In the genomic region with DNA sequence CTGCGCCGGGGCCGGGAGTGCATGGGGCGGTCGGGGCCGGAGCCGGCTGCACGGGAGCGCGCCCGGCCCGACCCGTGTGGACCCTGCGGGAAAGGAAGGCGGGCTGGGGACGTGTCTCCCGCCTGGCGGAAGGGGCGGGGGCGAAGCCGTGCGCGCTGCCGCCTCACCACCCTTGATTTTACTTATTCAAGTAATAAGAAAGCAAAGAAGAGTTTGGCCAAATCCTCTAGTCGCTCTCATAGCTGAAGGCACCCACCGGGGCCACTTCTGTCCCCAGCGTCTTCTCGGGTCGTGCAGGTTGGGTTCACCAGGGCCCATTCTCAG, we compare ENCODE assay signal across 8 cellular contexts. TPM values are rescaled to one million over a fixed set of nuclear protein-coding genes. Genes with fewer than 3 reads are reported as not detected.
A peak's percentile ranks its signal among the peaks of the same experiment; 100 is the strongest.
DNase-seq lines count a peak whose midpoint lies in the region; ATAC-seq, FAIRE-seq and TF ChIP-seq lines count a peak whose summit lies in the region.

No MANE protein-coding gene starts in this region.

- no peaks in the 10 kb centered on the region for H3K27me3 ChIP-seq in colonic mucosa
- no peaks in the 10 kb centered on the region; a peak in 1 of 5 replicates for H3K27me3 ChIP-seq in HepG2 (ENCODE audit: control insufficient read depth in 1 of 2, insufficient read depth in 2 of 2, low read length in 2 of 2)

- peaks cover 27% of the 10 kb centered on the region for H3K36me3 Mint-ChIP-seq in WTC11

- peak overlapping the region; percentile 82; the same call in 1 of the 2 replicates for H3K27ac Mint-ChIP-seq in WTC11

- no peaks in the 10 kb centered on the region for H3K27me3 Mint-ChIP-seq in WTC11 (ENCODE audit: low read depth)

- H3K4me2 ChIP-seq in HepG2 (ENCODE audit: low read depth, low read length), result peak overlapping the region; percentile 84

- POLR2A ChIA-PET in HEK293T (lab: Yijun Ruan, JAX), result interaction anchor here (0.5 to 7.2 kb wide), 11 partner anchors 9 to 49 kb away, joined by 3 to 101 read pairs (median 5); a partner anchor contains a TSS
- POLR2A ChIA-PET in WTC11 (lab: Charles Lee), result interaction anchor here (1.0 to 3.5 kb wide), 3 partner anchors 9 to 40 kb away, joined by 6 to 45 read pairs (median 18); a partner anchor contains a TSS
- POLR2A ChIA-PET in HepG2 (lab: Yijun Ruan, JAX), result interaction anchor here (0.7 to 10.0 kb wide), 5 partner anchors 9 to 49 kb away, joined by 3 to 273 read pairs (median 11); a partner anchor contains a TSS

- no peak for TF ChIP-seq CTCF in GM12865 (IDR thresholded peaks at IDR 0.05; ENCODE audit: insufficient read depth, low read depth, low read length, missing control alignments)
- no peak for TF ChIP-seq CTCF in WTC11 (IDR thresholded peaks at IDR 0.05)
- TF ChIP-seq CTCF in colonic mucosa (IDR thresholded peaks at IDR 0.05), result no peak
- TF ChIP-seq CTCF in HepG2 (CRISPR knock-in tag; IDR thresholded peaks at IDR 0.05), result no peak

- H3K79me2 ChIP-seq in HepG2 (ENCODE audit: insufficient read depth, low read length), result peaks cover 49% of the 10 kb centered on the region

- ATAC-seq in WTC11, result peak; percentile 40
- ATAC-seq in HepG2, result peak; percentile 62

- BruUV-seq in HepG2 (replicated peaks; lab: Mats Ljungman, UMichigan), result no TSS peak

- TF ChIP-seq POLR2A in HepG2 (IDR thresholded peaks at IDR 0.05; ENCODE audit: insufficient read depth in 1 of 2, low read depth in 2 of 2, low read length in 2 of 2), result peak; percentile 50 to 64; a peak in 3 of 4 replicates

- H3K27ac ChIP-seq in colonic mucosa (peak overlapping the region; percentile 98), HepG2 (ENCODE audit: extremely low read length, insufficient read depth, low read length) (peak overlapping the region; percentile 99)

- H3K4me3 Mint-ChIP-seq in WTC11, result peak overlapping the region; percentile 91

- peaks cover 33% of the 10 kb centered on the region for H4K20me1 ChIP-seq in HepG2 (ENCODE audit: insufficient read depth, low read length)

- TF ChIP-seq EP300 in HepG2 (IDR thresholded peaks at IDR 0.05; ENCODE audit: low read depth in 2 of 2, low read length in 2 of 2) (no peak), HepG2 (CRISPR knock-in tag; IDR thresholded peaks at IDR 0.05; ENCODE audit: borderline replicate concordance) (no peak)

- no peak for FAIRE-seq in HepG2 (lab: Jason Lieb, UNC)

- peak overlapping the region; percentile 81 to 99 for H3K9ac ChIP-seq in colonic mucosa (ENCODE audit: low read depth in 2 of 2, low read length in 2 of 2)
- peak overlapping the region; percentile 84 for H3K9ac ChIP-seq in HepG2 (ENCODE audit: insufficient read depth, low read depth, low read length)

- 2% methylated on average over 15 of the region's 29 CpGs for WGBS in HepG2 (ENCODE audit: low lambda C conversion rate)

- no peak overlapping the region for H2AFZ ChIP-seq in HepG2 (ENCODE audit: low read length)

- TF ChIP-seq RAD21 in HepG2 (CRISPR knock-in tag; IDR thresholded peaks at IDR 0.05), result peak; percentile 30

- intact Hi-C loops in colonic mucosa (cut with DNase I), result no loop called here
- intact Hi-C loops in HepG2 (cut with micrococcal nuclease; ENCODE audit: unreplicated experiment), result no loop called here

- CTCF ChIA-PET in HEK293T (lab: Yijun Ruan, JAX), result no interaction called here
- CTCF ChIA-PET in WTC11 (lab: Charles Lee), result interaction anchor here (2.6 to 5.4 kb wide), 2 partner anchors 9 to 40 kb away, joined by 15 to 27 read pairs; a partner anchor contains a TSS
- CTCF ChIA-PET in HepG2 (lab: Yijun Ruan, JAX; ENCODE audit: low intra/inter-chr PET ratio, low total read pairs), result no interaction called here

- in situ Hi-C loops in HepG2 (cut with HindIII; ENCODE audit: extremely low pct_ligation_motif_present, low pct_unique_long_range_greater_than_20kb), result no loop called here

- H3K4me3 ChIP-seq in GM12865 (ENCODE audit: low read depth, low read length) (peak overlapping the region; percentile 81), colonic mucosa (peak overlapping the region; percentile 89), HepG2 (replicated peaks in 1 of 3; ENCODE audit: insufficient read depth in 1 of 3, low read depth in 2 of 3, low read length in 3 of 3) (peak overlapping the region; percentile 70 to 100 (median 93))

- H3K4me1 Mint-ChIP-seq in WTC11, result peaks cover 47% of the 10 kb centered on the region

- H3K36me3 ChIP-seq in colonic mucosa (peaks cover 11% of the 10 kb centered on the region), HepG2 (replicated peaks in 1 of 2; ENCODE audit: control insufficient read depth in 1 of 2, insufficient read depth in 2 of 2, low read length in 2 of 2) (peaks cover 10 to 28% of the 10 kb centered on the region in 2 experiments)

- H3K9me3 Mint-ChIP-seq in WTC11, result no peaks in the 10 kb centered on the region

- DNase-seq in GM12865 (ENCODE audit: low read depth) (peak; percentile 95), HEK293T (ENCODE audit: extremely low spot score) (peak; percentile 83), NCI-H2081 (lab: John Stamatoyannopoulos, UW) (peak; percentile 75 to 84), WTC11 (ENCODE audit: low spot score) (peak; percentile 78), colonic mucosa (peak; percentile 83), HepG2 (ENCODE audit: low spot score) (peak; percentile 82), iPS-NIHi7 (ENCODE audit: extremely low spot score) (no peak)
- peak in 2 of 3 donors; percentile 66 to 68 for DNase-seq in stimulated activated CD4-positive, alpha-beta T cell treated with anti-CD3 and anti-CD28 coated beads, TNF-alpha, amount 100 ng/mL, for 48 hours (ENCODE audit: low read depth in 3 of 3)

- H3K4me1 ChIP-seq in colonic mucosa (peaks cover 12% of the 10 kb centered on the region), HepG2 (ENCODE audit: insufficient read depth, low read length) (peaks cover 59% of the 10 kb centered on the region)

- H3K9me3 ChIP-seq in colonic mucosa (no peaks in the 10 kb centered on the region), HepG2 (ENCODE audit: low read length) (no peaks in the 10 kb centered on the region)

RNA-seq across cellular contexts. Expression of a gene that starts 0.6 kb away (rescaled TPM):
- total RNA-seq in WTC11 (2021) (1,289 to 1,315 TPM (median 1,307 TPM) in 3 replicates), colonic mucosa (1,000 to 10,000 TPM in 1 of 2 donors, 100 to 1,000 TPM in 1; 839 to 1,278 TPM), HepG2 (2016; rRNA removed; fragmentation: Illumina TruSeq; extraction: Trizol) (494 and 520 TPM in 2 replicates)
- 274 and 364 TPM in 2 replicates for total RNA-seq in HepG2 (2016; cell fraction: cytosol; rRNA removed; fragmentation: Illumina TruSeq; extraction: Trizol; ENCODE audit: low read depth)
- 482 and 502 TPM in 2 replicates for total RNA-seq in HepG2 (2016; cell fraction: insoluble cytoplasmic fraction; rRNA removed; fragmentation: Illumina TruSeq; extraction: Trizol)
- 274 and 390 TPM in 2 replicates for total RNA-seq in HepG2 (2016; cell fraction: membrane; rRNA removed; fragmentation: Illumina TruSeq; extraction: Trizol)
- 166 and 182 TPM in 2 replicates for total RNA-seq in HepG2 (2016; cell fraction: nucleus; rRNA removed; fragmentation: Illumina TruSeq; extraction: Trizol)
- 589 and 613 TPM in 2 replicates for polyA plus RNA-seq in HepG2 (2011; rRNA removed)
- polyA plus RNA-seq in HepG2 (2011; cell fraction: cytosol; rRNA removed), result 590 and 702 TPM in 2 replicates
- 303 and 324 TPM in 2 replicates for polyA plus RNA-seq in HepG2 (2011; cell fraction: nucleus; rRNA removed)
- 507 and 533 TPM in 2 replicates for polyA plus RNA-seq in HepG2 (2012)
- 515 and 664 TPM in 2 replicates for polyA plus RNA-seq in HepG2 (2016; cell fraction: cytosol; fragmentation: Illumina TruSeq; extraction: Trizol; ENCODE audit: low read depth)
- 954 and 1,000 TPM in 2 replicates for polyA plus RNA-seq in HepG2 (2016; cell fraction: insoluble cytoplasmic fraction; fragmentation: Illumina TruSeq; extraction: Trizol; ENCODE audit: low read depth)
- 494 and 571 TPM in 2 replicates for polyA plus RNA-seq in HepG2 (2016; cell fraction: membrane; fragmentation: Illumina TruSeq; extraction: Trizol; ENCODE audit: low read depth)
- polyA plus RNA-seq in HepG2 (2016; cell fraction: nucleus; fragmentation: Illumina TruSeq; extraction: Trizol; ENCODE audit: insufficient read depth, low read depth), result 485 and 521 TPM in 2 replicates
- polyA minus RNA-seq in HepG2 (2011; rRNA and poly(A)+ RNA removed; ENCODE audit: low replicate concordance), result 456 and 623 TPM in 2 replicates
- 408 and 605 TPM in 2 replicates for polyA minus RNA-seq in HepG2 (2011; cell fraction: cytosol; rRNA and poly(A)+ RNA removed)
- 126 and 127 TPM in 2 replicates for polyA minus RNA-seq in HepG2 (2011; cell fraction: nucleus; rRNA and poly(A)+ RNA removed)

RNA-seq across cellular contexts. Expression of a gene that starts 2.0 kb away (rescaled TPM):
- total RNA-seq in WTC11 (2021) (30.9 to 40.3 TPM (median 37.7 TPM) in 3 replicates), colonic mucosa (10 to 100 TPM in 1 of 2 donors, 1 to 10 TPM in 1; 3.8 to 17.6 TPM), HepG2 (2016; rRNA removed; fragmentation: Illumina TruSeq; extraction: Trizol) (59.8 and 68.2 TPM in 2 replicates)
- total RNA-seq in HepG2 (2016; cell fraction: cytosol; rRNA removed; fragmentation: Illumina TruSeq; extraction: Trizol; ENCODE audit: low read depth), result 28.3 and 29.6 TPM in 2 replicates
- 63.3 and 64.1 TPM in 2 replicates for total RNA-seq in HepG2 (2016; cell fraction: insoluble cytoplasmic fraction; rRNA removed; fragmentation: Illumina TruSeq; extraction: Trizol)
- total RNA-seq in HepG2 (2016; cell fraction: membrane; rRNA removed; fragmentation: Illumina TruSeq; extraction: Trizol), result 24.9 and 26.4 TPM in 2 replicates
- 60.8 and 62.5 TPM in 2 replicates for total RNA-seq in HepG2 (2016; cell fraction: nucleus; rRNA removed; fragmentation: Illumina TruSeq; extraction: Trizol)
- 51.9 and 69.8 TPM in 2 replicates for polyA plus RNA-seq in HepG2 (2011; rRNA removed)
- polyA plus RNA-seq in HepG2 (2011; cell fraction: cytosol; rRNA removed), result 25.2 and 41.5 TPM in 2 replicates
- 315 and 418 TPM in 2 replicates for polyA plus RNA-seq in HepG2 (2011; cell fraction: nucleus; rRNA removed)
- polyA plus RNA-seq in HepG2 (2012), result 30.6 and 32.9 TPM in 2 replicates
- 29.4 and 30.6 TPM in 2 replicates for polyA plus RNA-seq in HepG2 (2016; cell fraction: cytosol; fragmentation: Illumina TruSeq; extraction: Trizol; ENCODE audit: low read depth)
- polyA plus RNA-seq in HepG2 (2016; cell fraction: insoluble cytoplasmic fraction; fragmentation: Illumina TruSeq; extraction: Trizol; ENCODE audit: low read depth), result 80.8 and 89.8 TPM in 2 replicates
- 21.3 and 21.5 TPM in 2 replicates for polyA plus RNA-seq in HepG2 (2016; cell fraction: membrane; fragmentation: Illumina TruSeq; extraction: Trizol; ENCODE audit: low read depth)
- 236 and 244 TPM in 2 replicates for polyA plus RNA-seq in HepG2 (2016; cell fraction: nucleus; fragmentation: Illumina TruSeq; extraction: Trizol; ENCODE audit: insufficient read depth, low read depth)
- 27.3 and 88.8 TPM in 2 replicates for polyA minus RNA-seq in HepG2 (2011; rRNA and poly(A)+ RNA removed; ENCODE audit: low replicate concordance)
- 6.0 and 7.5 TPM in 2 replicates for polyA minus RNA-seq in HepG2 (2011; cell fraction: cytosol; rRNA and poly(A)+ RNA removed)
- polyA minus RNA-seq in HepG2 (2011; cell fraction: nucleus; rRNA and poly(A)+ RNA removed), result 27.0 and 31.7 TPM in 2 replicates

RNA-seq across cellular contexts. Expression of a gene that starts 8.9 kb away (rescaled TPM):
- total RNA-seq in WTC11 (2021), result 121 to 143 TPM (median 122 TPM) in 3 replicates
- total RNA-seq in colonic mucosa, result 100 to 1,000 TPM in 1 of 2 donors, 10 to 100 TPM in 1; 92.1 to 120 TPM
- 35.7 and 44.1 TPM in 2 replicates for total RNA-seq in HepG2 (2016; rRNA removed; fragmentation: Illumina TruSeq; extraction: Trizol)
- total RNA-seq in HepG2 (2016; cell fraction: cytosol; rRNA removed; fragmentation: Illumina TruSeq; extraction: Trizol; ENCODE audit: low read depth), result 16.6 and 21.0 TPM in 2 replicates
- total RNA-seq in HepG2 (2016; cell fraction: insoluble cytoplasmic fraction; rRNA removed; fragmentation: Illumina TruSeq; extraction: Trizol), result 35.1 and 40.1 TPM in 2 replicates
- 55.7 and 57.0 TPM in 2 replicates for total RNA-seq in HepG2 (2016; cell fraction: membrane; rRNA removed; fragmentation: Illumina TruSeq; extraction: Trizol)
- total RNA-seq in HepG2 (2016; cell fraction: nucleus; rRNA removed; fragmentation: Illumina TruSeq; extraction: Trizol), result 35.7 and 36.1 TPM in 2 replicates
- polyA plus RNA-seq in HepG2 (2011; rRNA removed), result 45.4 and 49.9 TPM in 2 replicates
- polyA plus RNA-seq in HepG2 (2011; cell fraction: cytosol; rRNA removed), result 56.8 and 59.9 TPM in 2 replicates
- 75.7 and 85.0 TPM in 2 replicates for polyA plus RNA-seq in HepG2 (2011; cell fraction: nucleus; rRNA removed)
- 54.2 and 62.3 TPM in 2 replicates for polyA plus RNA-seq in HepG2 (2012)
- polyA plus RNA-seq in HepG2 (2016; cell fraction: cytosol; fragmentation: Illumina TruSeq; extraction: Trizol; ENCODE audit: low read depth), result 28.1 and 30.9 TPM in 2 replicates
- 58.7 and 75.7 TPM in 2 replicates for polyA plus RNA-seq in HepG2 (2016; cell fraction: insoluble cytoplasmic fraction; fragmentation: Illumina TruSeq; extraction: Trizol; ENCODE audit: low read depth)
- polyA plus RNA-seq in HepG2 (2016; cell fraction: membrane; fragmentation: Illumina TruSeq; extraction: Trizol; ENCODE audit: low read depth), result 80.2 and 86.8 TPM in 2 replicates
- 94.6 and 94.8 TPM in 2 replicates for polyA plus RNA-seq in HepG2 (2016; cell fraction: nucleus; fragmentation: Illumina TruSeq; extraction: Trizol; ENCODE audit: insufficient read depth, low read depth)
- polyA minus RNA-seq in HepG2 (2011; rRNA and poly(A)+ RNA removed; ENCODE audit: low replicate concordance), result 83.4 and 279 TPM in 2 replicates
- 40.3 and 46.3 TPM in 2 replicates for polyA minus RNA-seq in HepG2 (2011; cell fraction: cytosol; rRNA and poly(A)+ RNA removed)
- polyA minus RNA-seq in HepG2 (2011; cell fraction: nucleus; rRNA and poly(A)+ RNA removed), result 27.2 and 33.9 TPM in 2 replicates

RNA-seq across cellular contexts. Expression of a gene that starts 9.1 kb away (rescaled TPM):
- total RNA-seq in WTC11 (2021), result 73.7 to 83.3 TPM (median 76.8 TPM) in 3 replicates
- 100 to 1,000 TPM in 1 of 2 donors, 10 to 100 TPM in 1; 73.1 to 116 TPM for total RNA-seq in colonic mucosa
- 47.2 and 47.9 TPM in 2 replicates for total RNA-seq in HepG2 (2016; rRNA removed; fragmentation: Illumina TruSeq; extraction: Trizol)
- total RNA-seq in HepG2 (2016; cell fraction: cytosol; rRNA removed; fragmentation: Illumina TruSeq; extraction: Trizol; ENCODE audit: low read depth), result 22.1 and 25.5 TPM in 2 replicates
- 40.6 and 48.7 TPM in 2 replicates for total RNA-seq in HepG2 (2016; cell fraction: insoluble cytoplasmic fraction; rRNA removed; fragmentation: Illumina TruSeq; extraction: Trizol)
- total RNA-seq in HepG2 (2016; cell fraction: membrane; rRNA removed; fragmentation: Illumina TruSeq; extraction: Trizol), result 28.0 and 32.2 TPM in 2 replicates
- total RNA-seq in HepG2 (2016; cell fraction: nucleus; rRNA removed; fragmentation: Illumina TruSeq; extraction: Trizol), result 21.3 and 23.1 TPM in 2 replicates
- 35.0 and 35.4 TPM in 2 replicates for polyA plus RNA-seq in HepG2 (2011; rRNA removed)
- 31.3 and 45.3 TPM in 2 replicates for polyA plus RNA-seq in HepG2 (2011; cell fraction: cytosol; rRNA removed)
- 41.0 and 42.8 TPM in 2 replicates for polyA plus RNA-seq in HepG2 (2011; cell fraction: nucleus; rRNA removed)
- polyA plus RNA-seq in HepG2 (2012), result 19.7 and 27.6 TPM in 2 replicates
- polyA plus RNA-seq in HepG2 (2016; cell fraction: cytosol; fragmentation: Illumina TruSeq; extraction: Trizol; ENCODE audit: low read depth), result 21.7 and 29.8 TPM in 2 replicates
- polyA plus RNA-seq in HepG2 (2016; cell fraction: insoluble cytoplasmic fraction; fragmentation: Illumina TruSeq; extraction: Trizol; ENCODE audit: low read depth), result 44.9 and 50.2 TPM in 2 replicates
- 22.8 and 26.7 TPM in 2 replicates for polyA plus RNA-seq in HepG2 (2016; cell fraction: membrane; fragmentation: Illumina TruSeq; extraction: Trizol; ENCODE audit: low read depth)
- polyA plus RNA-seq in HepG2 (2016; cell fraction: nucleus; fragmentation: Illumina TruSeq; extraction: Trizol; ENCODE audit: insufficient read depth, low read depth), result 36.1 and 36.6 TPM in 2 replicates
- polyA minus RNA-seq in HepG2 (2011; rRNA and poly(A)+ RNA removed; ENCODE audit: low replicate concordance), result 77.5 and 91.1 TPM in 2 replicates
- 17.0 and 18.5 TPM in 2 replicates for polyA minus RNA-seq in HepG2 (2011; cell fraction: cytosol; rRNA and poly(A)+ RNA removed)
- 20.0 and 27.3 TPM in 2 replicates for polyA minus RNA-seq in HepG2 (2011; cell fraction: nucleus; rRNA and poly(A)+ RNA removed)

RNA-seq across cellular contexts. Expression of a gene that starts 16.9 kb away (rescaled TPM):
- not detected in 3 replicates for total RNA-seq in WTC11 (2021)
- not detected for total RNA-seq in colonic mucosa
- total RNA-seq in HepG2 (2016; rRNA removed; fragmentation: Illumina TruSeq; extraction: Trizol), result not detected in 2 replicates
- total RNA-seq in HepG2 (2016; cell fraction: cytosol; rRNA removed; fragmentation: Illumina TruSeq; extraction: Trizol; ENCODE audit: low read depth), result not detected in 2 replicates
- not detected in 2 replicates for total RNA-seq in HepG2 (2016; cell fraction: insoluble cytoplasmic fraction; rRNA removed; fragmentation: Illumina TruSeq; extraction: Trizol)
- total RNA-seq in HepG2 (2016; cell fraction: membrane; rRNA removed; fragmentation: Illumina TruSeq; extraction: Trizol), result not detected in 2 replicates
- total RNA-seq in HepG2 (2016; cell fraction: nucleus; rRNA removed; fragmentation: Illumina TruSeq; extraction: Trizol), result not detected in 2 replicates
- not detected in 2 replicates for polyA plus RNA-seq in HepG2 (2011; rRNA removed)
- polyA plus RNA-seq in HepG2 (2011; cell fraction: cytosol; rRNA removed), result not detected in 2 replicates
- polyA plus RNA-seq in HepG2 (2011; cell fraction: nucleus; rRNA removed), result not detected in 2 replicates
- 0.35 and 0.58 TPM in 2 replicates for polyA plus RNA-seq in HepG2 (2012)
- polyA plus RNA-seq in HepG2 (2016; cell fraction: cytosol; fragmentation: Illumina TruSeq; extraction: Trizol; ENCODE audit: low read depth), result not detected in 2 replicates
- polyA plus RNA-seq in HepG2 (2016; cell fraction: insoluble cytoplasmic fraction; fragmentation: Illumina TruSeq; extraction: Trizol; ENCODE audit: low read depth), result not detected in 2 replicates
- polyA plus RNA-seq in HepG2 (2016; cell fraction: membrane; fragmentation: Illumina TruSeq; extraction: Trizol; ENCODE audit: low read depth), result not detected in 2 replicates
- polyA plus RNA-seq in HepG2 (2016; cell fraction: nucleus; fragmentation: Illumina TruSeq; extraction: Trizol; ENCODE audit: insufficient read depth, low read depth), result not detected in 2 replicates
- polyA minus RNA-seq in HepG2 (2011; rRNA and poly(A)+ RNA removed; ENCODE audit: low replicate concordance), result not detected in 2 replicates
- polyA minus RNA-seq in HepG2 (2011; cell fraction: cytosol; rRNA and poly(A)+ RNA removed), result not detected in 2 replicates
- not detected in 2 replicates for polyA minus RNA-seq in HepG2 (2011; cell fraction: nucleus; rRNA and poly(A)+ RNA removed)
